ENCODE assay signal across 25 cellular contexts in genomic region chr6:46299253-46299652, GRCh38.
"Had no signal": no experiment of that assay in that cellular context is flagged by ENCODE, and none has a peak within 500 bp of the region (broad histone marks: within the 10 kb centered on the region; RNA-seq: fewer than 3 reads in every experiment).

No MANE protein-coding gene starts in this region.

- DNase-seq: activated B cell treated with CpG ODN at 0.5 μM for 24 hours; activated CD4-positive, alpha-beta memory T cell treated with anti-CD3 and anti-CD28 coated beads for 36 hours; activated CD4-positive, alpha-beta T cell treated with anti-CD3 and anti-CD28 coated beads for 36 hours; activated CD4-positive, alpha-beta T cell treated with anti-CD3 and anti-CD28 coated beads, Interleukin-2, amount 10 ng/mL, durations not matched to agents 24 days and 14 days; activated CD8-positive, alpha-beta T cell treated with anti-CD3 and anti-CD28 coated beads, Interleukin-2, amount 10 ng/mL, durations not matched to agents 7 days and 5 days; activated effector memory CD4-positive, alpha-beta T cell treated with Interleukin-2 at 50 U/mL for 16 hours; activated gamma-delta T cell treated with Interleukin-2 at 50 U/mL for 16 hours; activated naive CD4-positive, alpha-beta T cell treated with anti-CD3 and anti-CD28 coated beads, Interleukin-2, amount 50 U/mL, for 16 hours; activated naive CD4-positive, alpha-beta T cell treated with Interleukin-2 at 50 U/mL for 16 hours; activated T-cell treated with anti-CD3 and anti-CD28 coated beads, Interleukin-2, amount 50 U/mL, for 4 hours; central memory CD4-positive, alpha-beta T cell; cerebellar nuclear complex; colonic mucosa; effector CD8-positive, alpha-beta T cell; esophagus squamous epithelium; foreskin melanocyte; heart right ventricle; T-helper 17 cell; T1000; WERI-Rb-1 had no signal

- ATAC-seq: activated CD4-positive, alpha-beta T cell treated with anti-CD3 and anti-CD28 coated beads for 36 hours; activated CD4-positive, CD25-positive, alpha-beta regulatory T cell treated with anti-CD3 and anti-CD28 coated beads, Interleukin-2, amount 50 U/mL, for 24 hours; activated CD8-positive, alpha-beta T cell treated with anti-CD3 and anti-CD28 coated beads, Interleukin-2, amount 10 ng/mL, durations not matched to agents 7 days and 5 days; activated T-cell treated with anti-CD3 and anti-CD28 coated beads, Interleukin-2, amount 50 U/mL, for 4 hours; gastroesophageal sphincter; heart right ventricle; T-helper 17 cell had no signal

- H3K36me3 Mint-ChIP-seq: activated CD4-positive, alpha-beta memory T cell treated with anti-CD3 and anti-CD28 coated beads for 36 hours; activated naive CD8-positive, alpha-beta T cell; brain had no signal

- H3K4me3 Mint-ChIP-seq: activated B cell treated with CpG ODN at 0.5 μM for 24 hours; activated CD4-positive, alpha-beta memory T cell treated with anti-CD3 and anti-CD28 coated beads for 36 hours; activated CD4-positive, alpha-beta T cell treated with anti-CD3 and anti-CD28 coated beads for 36 hours; activated CD4-positive, alpha-beta T cell treated with anti-CD3 and anti-CD28 coated beads, Interleukin-2, amount 10 ng/mL, durations not matched to agents 24 days and 14 days; activated CD8-positive, alpha-beta T cell treated with anti-CD3 and anti-CD28 coated beads, Interleukin-2, amount 10 ng/mL, durations not matched to agents 7 days and 5 days; activated naive CD8-positive, alpha-beta T cell; activated T-cell treated with anti-CD3 and anti-CD28 coated beads, Interleukin-2, amount 50 U/mL, for 4 hours; brain; T-helper 17 cell; T-helper 2 cell treated with Interferon-gamma antibody and Interleukin-4, amounts not matched to agents 5 μg/mL and 100 μg/mL, for 36 hours had no signal

- H3K9me3 Mint-ChIP-seq: activated CD4-positive, alpha-beta memory T cell treated with anti-CD3 and anti-CD28 coated beads for 36 hours; activated CD4-positive, alpha-beta T cell treated with anti-CD3 and anti-CD28 coated beads, Interleukin-2, amount 10 ng/mL, durations not matched to agents 24 days and 14 days; T-helper 2 cell treated with Interferon-gamma antibody and Interleukin-4, amounts not matched to agents 5 μg/mL and 100 μg/mL, for 36 hours had no signal

- H3K27ac Mint-ChIP-seq: activated B cell treated with CpG ODN at 0.5 μM for 24 hours; activated CD4-positive, alpha-beta memory T cell treated with anti-CD3 and anti-CD28 coated beads for 36 hours; activated CD4-positive, alpha-beta T cell treated with anti-CD3 and anti-CD28 coated beads for 36 hours; activated CD4-positive, alpha-beta T cell treated with anti-CD3 and anti-CD28 coated beads, Interleukin-2, amount 10 ng/mL, durations not matched to agents 24 days and 14 days; activated CD8-positive, alpha-beta T cell treated with anti-CD3 and anti-CD28 coated beads, Interleukin-2, amount 10 ng/mL, durations not matched to agents 7 days and 5 days; activated naive CD8-positive, alpha-beta T cell; brain; T-helper 17 cell; T-helper 2 cell treated with Interferon-gamma antibody and Interleukin-4, amounts not matched to agents 5 μg/mL and 100 μg/mL, for 36 hours had no signal

- H3K4me1 Mint-ChIP-seq: activated B cell treated with CpG ODN at 0.5 μM for 24 hours; activated CD4-positive, alpha-beta T cell treated with anti-CD3 and anti-CD28 coated beads for 36 hours; activated CD4-positive, alpha-beta T cell treated with anti-CD3 and anti-CD28 coated beads, Interleukin-2, amount 10 ng/mL, durations not matched to agents 24 days and 14 days; T-helper 17 cell had no signal

- H3K27me3 Mint-ChIP-seq: activated B cell treated with CpG ODN at 0.5 μM for 24 hours, brain had no signal
